15 cellular contexts compared by ENCODE assay signal in the genomic region with DNA sequence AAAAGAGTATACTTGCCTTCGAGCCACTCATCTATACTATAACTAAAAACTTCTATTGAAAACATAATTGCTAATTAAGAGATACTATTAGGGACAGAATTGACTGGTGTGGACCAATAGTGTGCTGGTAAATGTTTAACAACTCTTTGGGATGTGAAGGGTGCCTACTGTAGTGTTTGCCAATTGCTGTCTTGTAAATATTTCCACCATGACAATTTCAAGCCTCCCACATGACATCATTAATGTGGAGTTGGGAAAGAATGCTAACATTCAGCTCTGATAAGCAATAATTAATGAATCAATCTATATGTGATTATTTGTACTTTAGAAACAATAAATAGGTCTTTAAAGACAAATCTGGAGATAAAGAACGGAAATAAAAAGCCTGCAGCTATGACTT.
DNase-seq lines count a peak whose midpoint lies in the region; ATAC-seq and TF ChIP-seq lines count a peak whose summit lies in the region.
"Had no signal": no experiment of that assay in that cellular context is flagged by ENCODE, and none has a peak within 500 bp of the region (broad histone marks: within the 10 kb centered on the region; RNA-seq: fewer than 3 reads in every experiment).

No MANE protein-coding gene starts in this region.

- TF ChIP-seq CTCF in SK-N-SH (IDR thresholded peaks at IDR 0.05): no peak

- no peak for TF ChIP-seq RAD21 in SK-N-SH (IDR thresholded peaks at IDR 0.05; ENCODE audit: low read length)

- ATAC-seq in SK-N-SH treated with all-trans-retinoic acid at 6 μM for 48 hours: no peak

- POLR2A ChIA-PET in SK-N-SH (lab: Yijun Ruan, JAX): no interaction called here

- H3K36me3 ChIP-seq in SK-N-SH (replicated peaks in 1 of 2; ENCODE audit: control insufficient read depth in 1 of 2, insufficient read depth in 2 of 2, low read length in 1 of 2): no peaks in the 10 kb centered on the region
- H3K36me3 ChIP-seq: HAP-1 had no signal

- no peak for DNase-seq in SK-N-SH
- DNase-seq in HCEC 1CT: peak; percentile 36
- DNase-seq in kidney tubule cell (ENCODE audit: low spot score): peak; percentile 30
- no peak for DNase-seq in C1 segment of cervical spinal cord (lab: John Stamatoyannopoulos, UW)
- DNase-seq in occipital lobe (lab: John Stamatoyannopoulos, UW): no peak
- DNase-seq in NOMO-1 treated with DMSO at 0.1 percent for 48 hours (lab: John Stamatoyannopoulos, UW; ENCODE audit: unreplicated experiment): no peak
- DNase-seq: CD4-positive, alpha-beta memory T cell; COR-L47; DMS79; GDM1; IMR-90; KBM-7 had no signal

- no peak overlapping the region for H3K9ac ChIP-seq in SK-N-SH

- peaks cover 45% of the 10 kb centered on the region for H3F3A ChIP-seq in SK-N-SH (replicated peaks; ENCODE audit: insufficient read depth)

- H2AFZ ChIP-seq in SK-N-SH (ENCODE audit: low read depth): no peak overlapping the region

- no peaks in the 10 kb centered on the region for H3K27me3 ChIP-seq in SK-N-SH (ENCODE audit: insufficient read depth)

- TF ChIP-seq EP300 in SK-N-SH (IDR thresholded peaks at IDR 0.05; ENCODE audit: borderline replicate concordance in 1 of 2, low read depth in 1 of 2, low read length in 1 of 2): no peak

- H3K4me3 ChIP-seq in SK-N-SH (ENCODE audit: low read depth in 2 of 2, low read length in 1 of 2): no peak overlapping the region
- H3K4me3 ChIP-seq: HAP-1 had no signal

- no peaks in the 10 kb centered on the region for H3K9me3 ChIP-seq in SK-N-SH
- H3K9me3 ChIP-seq: HAP-1 had no signal

- H3K79me2 ChIP-seq in SK-N-SH (ENCODE audit: insufficient read depth): no peaks in the 10 kb centered on the region

- H3K4me1 ChIP-seq in SK-N-SH (ENCODE audit: control insufficient read depth in 1 of 2, insufficient read depth in 2 of 2, low read depth in 1 of 2, low read length in 1 of 2): peaks cover 15 to 43% of the 10 kb centered on the region in 2 experiments
- H3K4me1 ChIP-seq: HAP-1 had no signal

- WGBS in SK-N-SH (ENCODE audit: low lambda C conversion rate): 88% methylated on average over 2 of the region's 2 CpGs

- H3K9me2 ChIP-seq in SK-N-SH: no peaks in the 10 kb centered on the region

- no peak overlapping the region for H3K4me2 ChIP-seq in SK-N-SH

- H4K20me1 ChIP-seq in SK-N-SH (ENCODE audit: insufficient read depth): no peaks in the 10 kb centered on the region

- no peak overlapping the region for H3K27ac ChIP-seq in SK-N-SH (ENCODE audit: low read depth in 2 of 2, low read length in 1 of 2)
- H3K27ac ChIP-seq: C4-2B had no signal

- CTCF ChIA-PET in SK-N-SH (lab: Yijun Ruan, JAX): no interaction called here

TF ChIP-seq in SK-N-SH, 30 proteins besides CTCF, POLR2A, EP300 and RAD21 (continues in another document):
- TF ChIP-seq NFIC (IDR thresholded peaks at IDR 0.05; ENCODE audit: borderline replicate concordance) (no peak), RFX5 (IDR thresholded peaks at IDR 0.05; ENCODE audit: low read length) (no peak), TEAD4 (IDR thresholded peaks at IDR 0.05; ENCODE audit: borderline replicate concordance, insufficient read depth) (no peak), RXRA (IDR thresholded peaks at IDR 0.05; ENCODE audit: borderline replicate concordance, low read depth) (no peak), YY1 (IDR thresholded peaks at IDR 0.05; ENCODE audit: low read depth) (no peak), MXI1 (IDR thresholded peaks at IDR 0.05; ENCODE audit: low read depth, low read length) (no peak), ELF1 (IDR thresholded peaks at IDR 0.05) (no peak), FOXJ3 (CRISPR knock-in tag; IDR thresholded peaks at IDR 0.05) (no peak)
- TF ChIP-seq, protein P1, sequence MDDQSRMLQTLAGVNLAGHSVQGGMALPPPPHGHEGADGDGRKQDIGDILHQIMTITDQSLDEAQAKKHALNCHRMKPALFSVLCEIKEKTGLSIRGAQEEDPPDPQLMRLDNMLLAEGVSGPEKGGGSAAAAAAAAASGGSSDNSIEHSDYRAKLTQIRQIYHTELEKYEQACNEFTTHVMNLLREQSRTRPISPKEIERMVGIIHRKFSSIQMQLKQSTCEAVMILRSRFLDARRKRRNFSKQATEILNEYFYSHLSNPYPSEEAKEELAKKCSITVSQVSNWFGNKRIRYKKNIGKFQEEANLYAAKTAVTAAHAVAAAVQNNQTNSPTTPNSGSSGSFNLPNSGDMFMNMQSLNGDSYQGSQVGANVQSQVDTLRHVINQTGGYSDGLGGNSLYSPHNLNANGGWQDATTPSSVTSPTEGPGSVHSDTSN (IDR thresholded peaks at IDR 0.05): no peak
- TF ChIP-seq, protein P2, sequence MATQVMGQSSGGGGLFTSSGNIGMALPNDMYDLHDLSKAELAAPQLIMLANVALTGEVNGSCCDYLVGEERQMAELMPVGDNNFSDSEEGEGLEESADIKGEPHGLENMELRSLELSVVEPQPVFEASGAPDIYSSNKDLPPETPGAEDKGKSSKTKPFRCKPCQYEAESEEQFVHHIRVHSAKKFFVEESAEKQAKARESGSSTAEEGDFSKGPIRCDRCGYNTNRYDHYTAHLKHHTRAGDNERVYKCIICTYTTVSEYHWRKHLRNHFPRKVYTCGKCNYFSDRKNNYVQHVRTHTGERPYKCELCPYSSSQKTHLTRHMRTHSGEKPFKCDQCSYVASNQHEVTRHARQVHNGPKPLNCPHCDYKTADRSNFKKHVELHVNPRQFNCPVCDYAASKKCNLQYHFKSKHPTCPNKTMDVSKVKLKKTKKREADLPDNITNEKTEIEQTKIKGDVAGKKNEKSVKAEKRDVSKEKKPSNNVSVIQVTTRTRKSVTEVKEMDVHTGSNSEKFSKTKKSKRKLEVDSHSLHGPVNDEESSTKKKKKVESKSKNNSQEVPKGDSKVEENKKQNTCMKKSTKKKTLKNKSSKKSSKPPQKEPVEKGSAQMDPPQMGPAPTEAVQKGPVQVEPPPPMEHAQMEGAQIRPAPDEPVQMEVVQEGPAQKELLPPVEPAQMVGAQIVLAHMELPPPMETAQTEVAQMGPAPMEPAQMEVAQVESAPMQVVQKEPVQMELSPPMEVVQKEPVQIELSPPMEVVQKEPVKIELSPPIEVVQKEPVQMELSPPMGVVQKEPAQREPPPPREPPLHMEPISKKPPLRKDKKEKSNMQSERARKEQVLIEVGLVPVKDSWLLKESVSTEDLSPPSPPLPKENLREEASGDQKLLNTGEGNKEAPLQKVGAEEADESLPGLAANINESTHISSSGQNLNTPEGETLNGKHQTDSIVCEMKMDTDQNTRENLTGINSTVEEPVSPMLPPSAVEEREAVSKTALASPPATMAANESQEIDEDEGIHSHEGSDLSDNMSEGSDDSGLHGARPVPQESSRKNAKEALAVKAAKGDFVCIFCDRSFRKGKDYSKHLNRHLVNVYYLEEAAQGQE (IDR thresholded peaks at IDR 0.05; ENCODE audit: low read depth, low read length): no peak

TF ChIP-seq in SK-N-SH treated with all-trans-retinoic acid at 6 μM for 48 hours, 23 proteins besides CTCF, POLR2A, EP300 and RAD21 (continues in another document):
- TF ChIP-seq CSDC2 (CRISPR knock-in tag; IDR thresholded peaks at IDR 0.05): no peak
- no peak for TF ChIP-seq ARNTL (CRISPR knock-in tag; IDR thresholded peaks at IDR 0.05; ENCODE audit: borderline replicate concordance, low read depth)
- TF ChIP-seq ZFP3 (CRISPR knock-in tag; IDR thresholded peaks at IDR 0.05): no peak
- TF ChIP-seq PPARA (CRISPR knock-in tag; IDR thresholded peaks at IDR 0.05; ENCODE audit: borderline replicate concordance): no peak
- no peak for TF ChIP-seq SNAI2 (CRISPR knock-in tag; IDR thresholded peaks at IDR 0.05)
- TF ChIP-seq, protein P3, sequence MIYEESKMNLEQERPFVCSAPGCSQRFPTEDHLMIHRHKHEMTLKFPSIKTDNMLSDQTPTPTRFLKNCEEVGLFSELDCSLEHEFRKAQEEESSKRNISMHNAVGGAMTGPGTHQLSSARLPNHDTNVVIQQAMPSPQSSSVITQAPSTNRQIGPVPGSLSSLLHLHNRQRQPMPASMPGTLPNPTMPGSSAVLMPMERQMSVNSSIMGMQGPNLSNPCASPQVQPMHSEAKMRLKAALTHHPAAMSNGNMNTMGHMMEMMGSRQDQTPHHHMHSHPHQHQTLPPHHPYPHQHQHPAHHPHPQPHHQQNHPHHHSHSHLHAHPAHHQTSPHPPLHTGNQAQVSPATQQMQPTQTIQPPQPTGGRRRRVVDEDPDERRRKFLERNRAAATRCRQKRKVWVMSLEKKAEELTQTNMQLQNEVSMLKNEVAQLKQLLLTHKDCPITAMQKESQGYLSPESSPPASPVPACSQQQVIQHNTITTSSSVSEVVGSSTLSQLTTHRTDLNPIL (CRISPR knock-in tag; IDR thresholded peaks at IDR 0.05; ENCODE audit: low read depth): no peak
- no peak for TF ChIP-seq TOX (CRISPR knock-in tag; IDR thresholded peaks at IDR 0.05; ENCODE audit: borderline replicate concordance)
- no peak for TF ChIP-seq BACH2 (CRISPR knock-in tag; IDR thresholded peaks at IDR 0.05; ENCODE audit: borderline replicate concordance)
- TF ChIP-seq, protein P4, sequence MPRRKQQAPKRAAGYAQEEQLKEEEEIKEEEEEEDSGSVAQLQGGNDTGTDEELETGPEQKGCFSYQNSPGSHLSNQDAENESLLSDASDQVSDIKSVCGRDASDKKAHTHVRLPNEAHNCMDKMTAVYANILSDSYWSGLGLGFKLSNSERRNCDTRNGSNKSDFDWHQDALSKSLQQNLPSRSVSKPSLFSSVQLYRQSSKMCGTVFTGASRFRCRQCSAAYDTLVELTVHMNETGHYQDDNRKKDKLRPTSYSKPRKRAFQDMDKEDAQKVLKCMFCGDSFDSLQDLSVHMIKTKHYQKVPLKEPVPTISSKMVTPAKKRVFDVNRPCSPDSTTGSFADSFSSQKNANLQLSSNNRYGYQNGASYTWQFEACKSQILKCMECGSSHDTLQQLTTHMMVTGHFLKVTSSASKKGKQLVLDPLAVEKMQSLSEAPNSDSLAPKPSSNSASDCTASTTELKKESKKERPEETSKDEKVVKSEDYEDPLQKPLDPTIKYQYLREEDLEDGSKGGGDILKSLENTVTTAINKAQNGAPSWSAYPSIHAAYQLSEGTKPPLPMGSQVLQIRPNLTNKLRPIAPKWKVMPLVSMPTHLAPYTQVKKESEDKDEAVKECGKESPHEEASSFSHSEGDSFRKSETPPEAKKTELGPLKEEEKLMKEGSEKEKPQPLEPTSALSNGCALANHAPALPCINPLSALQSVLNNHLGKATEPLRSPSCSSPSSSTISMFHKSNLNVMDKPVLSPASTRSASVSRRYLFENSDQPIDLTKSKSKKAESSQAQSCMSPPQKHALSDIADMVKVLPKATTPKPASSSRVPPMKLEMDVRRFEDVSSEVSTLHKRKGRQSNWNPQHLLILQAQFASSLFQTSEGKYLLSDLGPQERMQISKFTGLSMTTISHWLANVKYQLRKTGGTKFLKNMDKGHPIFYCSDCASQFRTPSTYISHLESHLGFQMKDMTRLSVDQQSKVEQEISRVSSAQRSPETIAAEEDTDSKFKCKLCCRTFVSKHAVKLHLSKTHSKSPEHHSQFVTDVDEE (CRISPR knock-in tag; IDR thresholded peaks at IDR 0.05): no peak

Comparison
In these comparisons a context has a peak if more than half of its experiments do, and no peak if none do; other contexts are left out.
1. DNase-seq: peak in HCEC 1CT (single experiment) and kidney tubule cell (single experiment); none in SK-N-SH (single experiment), C1 segment of cervical spinal cord (0 of 14), occipital lobe (single experiment) and NOMO-1 treated with DMSO at 0.1 percent for 48 hours (single experiment).